In genomic region chr2:66575625-66576371, GRCh38 we compare ENCODE assay signal across 8 cellular contexts.
DNase-seq lines count a peak whose midpoint lies in the region; ATAC-seq and TF ChIP-seq lines count a peak whose summit lies in the region.

No MANE protein-coding gene starts in this region.

- peaks cover 49 to 57% of the 10 kb centered on the region in 2 donors for H3K27me3 Mint-ChIP-seq in T-cell

- peaks cover 7 to 9% (median 8%) of the 10 kb centered on the region in 3 donors for H3K4me1 Mint-ChIP-seq in T-cell

- peak overlapping the region in 9 of 10 donors; percentile 30 to 63 (median 50) for H3K4me3 ChIP-seq in heart right ventricle
- peak overlapping the region; percentile 66 for H3K4me3 ChIP-seq in psoas muscle

- peak overlapping the region in 2 of 3 donors; percentile 17 to 65 for H3K4me3 Mint-ChIP-seq in T-cell

- H3K27ac Mint-ChIP-seq in T-cell, result no peak overlapping the region

- H3K9me3 Mint-ChIP-seq in T-cell, result peaks cover 0 to 4% (median 0%) of the 10 kb centered on the region in 3 donors

- POLR2A ChIA-PET in T-cell (lab: Charles Lee), result no interaction called here

- CTCF ChIA-PET in T-cell (lab: Charles Lee), result no interaction called here

- peaks cover 16 to 46% (median 23%) of the 10 kb centered on the region in 9 donors for H3K4me1 ChIP-seq in heart right ventricle
- H3K4me1 ChIP-seq in psoas muscle, result peaks cover 15% of the 10 kb centered on the region

- intact Hi-C loops in heart right ventricle (cut with DNase I), result loop anchor here in 8 of 10 donors (2.0 to 10.0 kb wide), 12 partner anchors 141 to 1272 kb away; partner anchors contain the start of gene MEIS1 (in 2 of the 8)
- intact Hi-C loops in psoas muscle (cut with DNase I), result loop anchor here (5.0 to 10.0 kb wide), 5 partner anchors 138 to 1269 kb away; partner anchors contain the start of gene MEIS1 (in 1 of the 2)

- no peak for ATAC-seq in T-cell (replicated peaks in 1 of 4)
- peak; percentile 8 to 72 (median 32) for ATAC-seq in heart right ventricle
- peak; percentile 41 to 53 (median 49) for ATAC-seq in psoas muscle
- no peak for ATAC-seq in HG03439 (IDR thresholded peaks at IDR 0.05; ENCODE audit: unreplicated experiment)

- H3K27ac ChIP-seq in heart right ventricle, result peak overlapping the region in 1 of 10 donors; percentile 2
- H3K27ac ChIP-seq in psoas muscle, result no peak overlapping the region

- peak in 1 of 9 donors; percentile 2 for TF ChIP-seq CTCF in heart right ventricle (IDR thresholded peaks at IDR 0.05)
- no peak for TF ChIP-seq CTCF in psoas muscle (IDR thresholded peaks at IDR 0.05)

- H3K36me3 ChIP-seq in heart right ventricle, result peaks cover 0 to 16% (median 0%) of the 10 kb centered on the region in 9 donors
- peaks cover 0 to 2% of the 10 kb centered on the region in 2 donors for H3K36me3 ChIP-seq in psoas muscle (ENCODE audit: insufficient read depth in 1 of 2, low read depth in 1 of 2)

- H3K9me3 ChIP-seq in heart right ventricle (no peaks in the 10 kb centered on the region), psoas muscle (no peaks in the 10 kb centered on the region)

- WGBS in heart right ventricle, 2 donors, result 1% methylated on average over 58 of the region's 58 CpGs
- WGBS in psoas muscle, 3 donors, result 3 to 7% (median 3%) methylated on average over 35 to 58 of the region's 58 CpGs

- H3K36me3 Mint-ChIP-seq in T-cell, result no peaks in the 10 kb centered on the region

- DNase-seq in EL, result peak; percentile 64
- DNase-seq in T-cell, result no peak
- DNase-seq in heart right ventricle, result peak in 1 of 2 donors; percentile 29
- DNase-seq in psoas muscle, result peak; percentile 40 to 56
- no peak for DNase-seq in NCI-H1092 (lab: John Stamatoyannopoulos, UW)
- DNase-seq in NCI-H774 (lab: John Stamatoyannopoulos, UW), result no peak
- no peak for DNase-seq in activated naive CD4-positive, alpha-beta T cell (lab: John Stamatoyannopoulos, UW)

- H3K27me3 ChIP-seq in heart right ventricle (peaks cover 13 to 81% (median 55%) of the 10 kb centered on the region in 7 donors), psoas muscle (ENCODE audit: insufficient read depth in 3 of 3, low read length in 2 of 3) (peaks cover 0 to 69% (median 28%) of the 10 kb centered on the region in 3 donors)

Comparison
In these comparisons a context has a peak if more than half of its experiments do, and no peak if none do; other contexts are left out.
1. DNase-seq: peak in EL (single experiment) and psoas muscle (2 of 2); none in T-cell (0 of 34), NCI-H1092 (single experiment), NCI-H774 (single experiment) and activated naive CD4-positive, alpha-beta T cell (0 of 4).
2. ATAC-seq: peak in heart right ventricle (8 of 8) and psoas muscle (4 of 4); none in T-cell (0 of 4) and HG03439 (single experiment).